Comparison of ENCODE assay signal across 25 cellular contexts in the genomic region with DNA sequence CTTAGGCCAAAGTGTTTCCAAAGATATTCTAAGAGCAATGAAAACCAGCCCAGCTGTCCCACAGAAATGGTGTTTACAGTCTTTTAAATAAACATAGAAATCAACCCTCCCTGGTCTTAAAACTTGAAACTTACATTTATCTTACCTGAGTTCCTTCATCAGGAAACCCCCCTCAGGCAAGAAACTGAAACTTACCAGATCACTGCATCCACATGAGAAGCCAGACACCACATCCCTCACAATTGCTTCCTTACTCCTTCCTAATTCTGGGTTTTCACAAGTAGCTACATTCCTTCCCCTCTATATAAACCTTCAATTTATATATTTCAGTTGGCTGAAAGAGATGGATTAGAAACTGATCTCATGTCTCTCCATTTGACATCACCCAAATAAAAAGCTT.
"Had no signal": no experiment of that assay in that cellular context is flagged by ENCODE, and none has a peak within 500 bp of the region (broad histone marks: within the 10 kb centered on the region; RNA-seq: fewer than 3 reads in every experiment).

No MANE protein-coding gene starts in this region.

- H3K79me2 ChIP-seq: parathyroid adenoma had no signal

- H2AFZ ChIP-seq: neural progenitor cell, parathyroid adenoma had no signal

- H3K4me3 ChIP-seq: neural progenitor cell, ovary, psoas muscle, right lobe of liver, sigmoid colon, stomach, thoracic aorta, thyroid gland, tibial nerve, upper lobe of left lung, vagina had no signal

- H3K27me3 ChIP-seq: neural progenitor cell, ovary, right lobe of liver, sigmoid colon, stomach, thyroid gland, tibial nerve, upper lobe of left lung, vagina had no signal

- H3K4me1 ChIP-seq: neural progenitor cell, parathyroid adenoma, psoas muscle, right lobe of liver, sigmoid colon, stomach, thyroid gland, tibial nerve, upper lobe of left lung, vagina had no signal

- H3K9ac ChIP-seq: neural progenitor cell, parathyroid adenoma had no signal

- H3K4me2 ChIP-seq: neural progenitor cell had no signal

- H3K27ac ChIP-seq: neural progenitor cell, ovary, parathyroid adenoma, psoas muscle, right lobe of liver, sigmoid colon, stomach, thoracic aorta, thyroid gland, tibial nerve, upper lobe of left lung, vagina had no signal

- DNase-seq: natural killer cell; occipital lobe; ovary; posterior cingulate gyrus; psoas muscle; right cardiac atrium; right lobe of liver; sigmoid colon; small intestine; stimulated activated CD4-positive, alpha-beta T cell treated with anti-CD3 and anti-CD28 coated beads, Interleukin-15, amount 100 ng/mL, for 24 hours; stimulated activated CD4-positive, alpha-beta T cell treated with anti-CD3 and anti-CD28 coated beads, Interleukin-2, amount 100 ng/mL, for 24 hours; stimulated activated CD4-positive, alpha-beta T cell treated with anti-CD3 and anti-CD28 coated beads, Interleukin-2, amount 100 ng/mL, for 48 hours; stimulated activated CD4-positive, alpha-beta T cell treated with anti-CD3 and anti-CD28 coated beads, Interleukin-4, amount 100 ng/mL, for 24 hours; stimulated activated naive B cell treated with anti-CD40 and anti-IgM and Interleukin-4, amounts not matched to agents 10 μg/mL and 1 μg/mL and 100 μg/mL, for 72 hours; stimulated activated naive CD4-positive, alpha-beta T cell treated with Interleukin-2 at 50 U/mL for 16 hours; stomach; thyroid gland; trophoblast cell; upper lobe of left lung had no signal

- H3K36me3 ChIP-seq: neural progenitor cell, ovary, right lobe of liver, sigmoid colon, stomach, thoracic aorta, thyroid gland, tibial nerve, upper lobe of left lung, vagina had no signal

- ATAC-seq: natural killer cell; psoas muscle; right cardiac atrium; right lobe of liver; stimulated activated effector memory CD8-positive, alpha-beta T cell treated with anti-CD3 and anti-CD28 coated beads, Interleukin-12 subunit alpha, Interleukin-12 subunit beta, amount 100 ng/mL, for 72 hours; stimulated activated naive B cell treated with anti-CD40 and anti-IgM and Interleukin-4, amounts not matched to agents 10 μg/mL and 1 μg/mL and 100 μg/mL, for 72 hours had no signal

- H3K9me3 ChIP-seq: ovary, psoas muscle, right lobe of liver, thoracic aorta, thyroid gland, upper lobe of left lung, vagina had no signal
